Comparison of ENCODE assay signal across 23 cellular contexts in genomic region chr11:66361502-66361941, GRCh38. TPM values are rescaled to one million over a fixed set of nuclear protein-coding genes. Genes with fewer than 3 reads are reported as not detected.
A peak's percentile ranks its signal among the peaks of the same experiment; 100 is the strongest.
DNase-seq lines count a peak whose midpoint lies in the region; ATAC-seq and TF ChIP-seq lines count a peak whose summit lies in the region.
"Had no signal": no experiment of that assay in that cellular context is flagged by ENCODE, and none has a peak within 500 bp of the region (broad histone marks: within the 10 kb centered on the region; RNA-seq: fewer than 3 reads in every experiment).

No MANE protein-coding gene starts in this region.

- no peaks in the 10 kb centered on the region for H3K27me3 Mint-ChIP-seq in activated T-cell treated with anti-CD3 and anti-CD28 coated beads, Interleukin-2, amount 50 U/mL, for 24 hours
- H3K27me3 Mint-ChIP-seq: stimulated activated naive CD8-positive, alpha-beta T cell treated with anti-CD3 and anti-CD28 coated beads, Interleukin-15, amount 100 ng/mL, for 72 hours had no signal

- TF ChIP-seq POLR2A in Raji (IDR thresholded peaks at IDR 0.05; ENCODE audit: insufficient read depth, low read depth, low read length) (peak; percentile 13; the same call in 1 of the 2 replicates), vagina (IDR thresholded peaks at IDR 0.05) (no peak)

- intact Hi-C loops in vagina (cut with DNase I), result no loop called here

- H3K4me1 Mint-ChIP-seq in activated T-cell treated with anti-CD3 and anti-CD28 coated beads, Interleukin-2, amount 50 U/mL, for 24 hours (ENCODE audit: low read depth), result no peaks in the 10 kb centered on the region
- no peaks in the 10 kb centered on the region for H3K4me1 Mint-ChIP-seq in stimulated activated effector memory CD8-positive, alpha-beta T cell treated with anti-CD3 and anti-CD28 coated beads, Interleukin-12 subunit alpha, Interleukin-12 subunit beta, amount 100 ng/mL, for 72 hours
- H3K4me1 Mint-ChIP-seq: immature natural killer cell had no signal

- peak overlapping the region; percentile 24 for H3K27ac Mint-ChIP-seq in activated T-cell treated with anti-CD3 and anti-CD28 coated beads, Interleukin-2, amount 50 U/mL, for 24 hours
- peak overlapping the region; percentile 65 for H3K27ac Mint-ChIP-seq in stimulated activated effector memory CD8-positive, alpha-beta T cell treated with anti-CD3 and anti-CD28 coated beads, Interleukin-12 subunit alpha, Interleukin-12 subunit beta, amount 100 ng/mL, for 72 hours
- H3K27ac Mint-ChIP-seq: immature natural killer cell had no signal

- no peaks in the 10 kb centered on the region for H3K4me1 ChIP-seq in mesodermal cell (ENCODE audit: control insufficient read depth, insufficient read depth, low read length, poor library complexity, severe bottlenecking)
- H3K4me1 ChIP-seq in vagina, result no peaks in the 10 kb centered on the region
- H3K4me1 ChIP-seq: BLaER1 had no signal

- H3K4me3 ChIP-seq in mesodermal cell (ENCODE audit: extremely low read depth, insufficient read depth, low read length, poor library complexity, severe bottlenecking), result no peak overlapping the region
- no peak overlapping the region for H3K4me3 ChIP-seq in vagina
- H3K4me3 ChIP-seq: BLaER1, heart left ventricle, MG63 had no signal

- no peak overlapping the region for H3K4me3 Mint-ChIP-seq in activated T-cell treated with anti-CD3 and anti-CD28 coated beads, Interleukin-2, amount 50 U/mL, for 24 hours
- no peak overlapping the region for H3K4me3 Mint-ChIP-seq in stimulated activated effector memory CD8-positive, alpha-beta T cell treated with anti-CD3 and anti-CD28 coated beads, Interleukin-12 subunit alpha, Interleukin-12 subunit beta, amount 100 ng/mL, for 72 hours
- H3K4me3 Mint-ChIP-seq: immature natural killer cell; stimulated activated naive CD8-positive, alpha-beta T cell treated with anti-CD3 and anti-CD28 coated beads, Interleukin-15, amount 100 ng/mL, for 72 hours had no signal

- no peaks in the 10 kb centered on the region for H3K9me3 Mint-ChIP-seq in activated T-cell treated with anti-CD3 and anti-CD28 coated beads, Interleukin-2, amount 50 U/mL, for 24 hours
- no peaks in the 10 kb centered on the region for H3K9me3 Mint-ChIP-seq in stimulated activated effector memory CD8-positive, alpha-beta T cell treated with anti-CD3 and anti-CD28 coated beads, Interleukin-12 subunit alpha, Interleukin-12 subunit beta, amount 100 ng/mL, for 72 hours
- H3K9me3 Mint-ChIP-seq: immature natural killer cell; stimulated activated naive CD8-positive, alpha-beta T cell treated with anti-CD3 and anti-CD28 coated beads, Interleukin-15, amount 100 ng/mL, for 72 hours had no signal

- H3K36me3 Mint-ChIP-seq in activated T-cell treated with anti-CD3 and anti-CD28 coated beads, Interleukin-2, amount 50 U/mL, for 24 hours (ENCODE audit: low read depth), result peaks cover 48% of the 10 kb centered on the region
- H3K36me3 Mint-ChIP-seq in stimulated activated effector memory CD8-positive, alpha-beta T cell treated with anti-CD3 and anti-CD28 coated beads, Interleukin-12 subunit alpha, Interleukin-12 subunit beta, amount 100 ng/mL, for 72 hours, result peaks cover 24% of the 10 kb centered on the region
- H3K36me3 Mint-ChIP-seq: immature natural killer cell had no signal

- 93 to 96% methylated on average over 6 of the region's 6 CpGs for WGBS in mesodermal cell (ENCODE audit: insufficient coverage in 2 of 2), 2 experiments

- peak overlapping the region; percentile 16 for H3K27ac ChIP-seq in mesodermal cell (ENCODE audit: low read depth, low read length, severe bottlenecking)
- H3K27ac ChIP-seq in vagina, result no peak overlapping the region
- H3K27ac ChIP-seq: BLaER1, heart left ventricle had no signal

- no peaks in the 10 kb centered on the region for H3K27me3 ChIP-seq in vagina
- H3K27me3 ChIP-seq: BLaER1, heart left ventricle, MG63 had no signal

- peaks cover 44% of the 10 kb centered on the region for H3K36me3 ChIP-seq in mesodermal cell (ENCODE audit: control insufficient read depth, insufficient read depth, low read length)
- no peaks in the 10 kb centered on the region for H3K36me3 ChIP-seq in vagina
- H3K36me3 ChIP-seq: heart left ventricle, MG63 had no signal

- no peak for TF ChIP-seq CTCF in vagina (IDR thresholded peaks at IDR 0.05)

- no peak for DNase-seq in activated T-cell treated with anti-CD3 and anti-CD28 coated beads, Interleukin-2, amount 50 U/mL, for 24 hours
- DNase-seq in activated T-cell treated with anti-CD3 and anti-CD28 coated beads, Interleukin-2, amount 50 U/mL, for 48 hours, result no peak
- DNase-seq in stimulated activated effector memory CD8-positive, alpha-beta T cell treated with anti-CD3 and anti-CD28 coated beads, Interleukin-12 subunit alpha, Interleukin-12 subunit beta, amount 100 ng/mL, for 72 hours (ENCODE audit: low spot score in 2 of 2), result no peak
- DNase-seq in vagina (ENCODE audit: extremely low spot score in 2 of 2), result no peak
- no peak for DNase-seq in ACHN
- DNase-seq: activated CD4-positive, CD25-positive, alpha-beta regulatory T cell treated with anti-CD3 and anti-CD28 coated beads, Interleukin-2, amount 50 U/mL, for 72 hours; activated effector memory CD4-positive, alpha-beta T cell treated with Interleukin-2 at 50 U/mL for 16 hours; amygdala; effector memory CD4-positive, alpha-beta T cell; immature natural killer cell; IMR-90; MG63; NCI-H774; PC-3; stimulated activated naive CD8-positive, alpha-beta T cell treated with anti-CD3 and anti-CD28 coated beads, Interleukin-15, amount 100 ng/mL, for 72 hours; T1000 had no signal

- ATAC-seq in stimulated activated effector memory CD8-positive, alpha-beta T cell treated with anti-CD3 and anti-CD28 coated beads, Interleukin-12 subunit alpha, Interleukin-12 subunit beta, amount 100 ng/mL, for 72 hours, result no peak
- ATAC-seq in activated CD4-positive, CD25-positive, alpha-beta regulatory T cell treated with anti-CD3 and anti-CD28 coated beads, Interleukin-2, amount 50 U/mL, for 24 hours, result no peak
- ATAC-seq: heart left ventricle; PC-3; sciatic nerve; stimulated activated naive CD8-positive, alpha-beta T cell treated with anti-CD3 and anti-CD28 coated beads, Interleukin-15, amount 100 ng/mL, for 72 hours had no signal

- in situ Hi-C loops in ACHN (cut with HindIII; ENCODE audit: low pct_ligation_motif_present, low pct_unique_long_range_greater_than_20kb, low sequenced_read_pairs), result no loop called here

- H3K9me3 ChIP-seq in mesodermal cell (ENCODE audit: control insufficient read depth, low read length) (no peaks in the 10 kb centered on the region), vagina (no peaks in the 10 kb centered on the region)
- H3K9me3 ChIP-seq: BLaER1, heart left ventricle, MG63 had no signal

RNA-seq across cellular contexts. Expression of gene SLC29A2, which starts 10.0 kb away (rescaled TPM):
- polyA plus RNA-seq in mesodermal cell (2013, experiment 1 of 2), result 19.0 TPM
- polyA plus RNA-seq in mesodermal cell (2013, experiment 2 of 2), result 16.5 TPM
- 4.2 TPM for total RNA-seq in vagina
- total RNA-seq: A172 had no signal

RNA-seq across cellular contexts. Expression of gene B4GAT1, which starts 14.1 kb away (rescaled TPM):
- 38.6 TPM for polyA plus RNA-seq in mesodermal cell (2013, experiment 1 of 2)
- polyA plus RNA-seq in mesodermal cell (2013, experiment 2 of 2), result 37.6 TPM
- total RNA-seq in vagina, result 25.0 TPM

RNA-seq across cellular contexts. Expression of gene BRMS1, which starts 16.6 kb away (rescaled TPM):
- polyA plus RNA-seq in mesodermal cell (2013, experiment 1 of 2), result 29.0 TPM
- 23.3 TPM for polyA plus RNA-seq in mesodermal cell (2013, experiment 2 of 2)
- 37.1 TPM for total RNA-seq in vagina

RNA-seq across cellular contexts. Expression of gene RIN1, which starts 25.3 kb away (rescaled TPM):
- 11.6 TPM for polyA plus RNA-seq in mesodermal cell (2013, experiment 1 of 2)
- 8.9 TPM for polyA plus RNA-seq in mesodermal cell (2013, experiment 2 of 2)
- 19.2 TPM for total RNA-seq in vagina

RNA-seq across cellular contexts. Expression of gene CD248, which starts 44.7 kb away (rescaled TPM):
- polyA plus RNA-seq in mesodermal cell (2013, experiment 1 of 2), result 40.0 TPM
- polyA plus RNA-seq in mesodermal cell (2013, experiment 2 of 2), result 37.8 TPM
- total RNA-seq in vagina, result 45.2 TPM
- total RNA-seq: A172, PC-3 had no signal
- polyA plus RNA-seq: immature natural killer cell had no signal
